Comparison of ENCODE assay signal across 4 cellular contexts in the genomic region with DNA sequence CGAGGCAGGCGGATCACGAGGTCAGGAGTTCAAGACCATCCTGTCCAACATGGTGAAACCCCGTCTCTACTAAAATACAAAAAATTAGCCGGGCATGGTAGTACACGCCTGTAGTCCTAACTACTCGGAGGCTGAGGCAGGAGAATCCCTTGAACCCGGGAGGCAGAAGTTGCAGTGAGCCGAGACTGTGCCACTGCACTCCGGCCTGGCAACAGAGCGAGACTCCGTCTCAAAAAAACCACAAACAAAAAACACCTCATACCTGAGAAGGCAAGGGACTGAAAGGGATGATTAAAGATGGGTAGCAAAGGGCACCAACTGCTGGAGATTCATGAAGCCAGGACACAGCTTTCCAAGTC. TPM values are rescaled to one million over a fixed set of nuclear protein-coding genes. Genes with fewer than 3 reads are reported as not detected.
"Had no signal": no experiment of that assay in that cellular context is flagged by ENCODE, and none has a peak within 500 bp of the region (broad histone marks: within the 10 kb centered on the region; RNA-seq: fewer than 3 reads in every experiment).

No MANE protein-coding gene starts in this region.

RNA-seq across cellular contexts. Expression of a gene that starts 6.3 kb away (rescaled TPM):
- total RNA-seq: activated CD8-positive, alpha-beta T cell treated with anti-CD3 and anti-CD28 coated beads, Interleukin-2, amount 10 ng/mL, durations not matched to agents 7 days and 5 days; activated naive CD4-positive, alpha-beta T cell treated with anti-CD3 and anti-CD28 coated beads, Interleukin-2, amount 50 U/mL, for 72 hours; right atrium auricular region had no signal
- polyA plus RNA-seq: immature natural killer cell had no signal

RNA-seq across cellular contexts. Expression of a gene that starts 59.6 kb away (rescaled TPM):
- total RNA-seq: right atrium auricular region had no signal
